Comparison of ENCODE assay signal across 1 cellular context in genomic region chr20:5675103-5676091, GRCh38.
TF ChIP-seq lines count a peak whose summit lies in the region.

No MANE protein-coding gene starts in this region.

TF ChIP-seq in SK-N-SH, 30 proteins besides CTCF, POLR2A, EP300 and RAD21 (continued from another document):
- no peak for TF ChIP-seq REST (IDR thresholded peaks at IDR 0.05; ENCODE audit: low read depth, low read length)
